In genomic region chr2:26351375-26352090, GRCh38 we compare ENCODE assay signal across 20 cellular contexts. TPM values are rescaled to one million over a fixed set of nuclear protein-coding genes. Genes with fewer than 3 reads are reported as not detected.
"Had no signal": no experiment of that assay in that cellular context is flagged by ENCODE, and none has a peak within 500 bp of the region (broad histone marks: within the 10 kb centered on the region; RNA-seq: fewer than 3 reads in every experiment).

No MANE protein-coding gene starts in this region.

- H3K9me3 Mint-ChIP-seq: activated naive CD4-positive, alpha-beta T cell treated with anti-CD3 and anti-CD28 coated beads, Interleukin-2, amount 50 U/mL, for 72 hours; natural killer cell treated with Interleukin-12 subunit alpha and Interleukin-12 subunit beta and Interleukin-15 and Interleukin-18, amount 100 ng/mL, for 72 hours had no signal

- ATAC-seq: activated CD4-positive, CD25-positive, alpha-beta regulatory T cell treated with anti-CD3 and anti-CD28 coated beads, Interleukin-2, amount 50 U/mL, for 24 hours; activated naive CD4-positive, alpha-beta T cell treated with anti-CD3 and anti-CD28 coated beads, Interleukin-2, amount 50 U/mL, for 72 hours; gastrocnemius medialis; natural killer cell treated with Interleukin-12 subunit alpha and Interleukin-12 subunit beta and Interleukin-15 and Interleukin-18, amount 100 ng/mL, for 72 hours; psoas muscle had no signal

- DNase-seq: activated CD8-positive, alpha-beta memory T cell treated with anti-CD3 and anti-CD28 coated beads, Interleukin-2, amount 50 U/mL, for 48 hours; activated effector memory CD4-positive, alpha-beta T cell treated with anti-CD3 and anti-CD28 coated beads, Interleukin-2, amount 50 U/mL, for 16 hours; activated T-cell treated with anti-CD3 and anti-CD28 coated beads, Interleukin-2, amount 50 U/mL, for 48 hours; cerebellar nuclear complex; esophagus squamous epithelium; gastrocnemius medialis; head of caudate nucleus; ovary; psoas muscle; stimulated activated CD4-positive, alpha-beta T cell treated with anti-CD3 and anti-CD28 coated beads, Interleukin-12 subunit alpha, Interleukin-12 subunit beta, amount 100 ng/mL, for 4 hours; stimulated activated CD4-positive, alpha-beta T cell treated with anti-CD3 and anti-CD28 coated beads, Interleukin-4, amount 100 ng/mL, for 4 hours; SW 1271; T-helper 2 cell; transverse colon; uterus had no signal

- H3K27ac Mint-ChIP-seq: activated naive CD4-positive, alpha-beta T cell treated with anti-CD3 and anti-CD28 coated beads, Interleukin-2, amount 50 U/mL, for 72 hours; natural killer cell treated with Interleukin-12 subunit alpha and Interleukin-12 subunit beta and Interleukin-15 and Interleukin-18, amount 100 ng/mL, for 72 hours had no signal

- H3K4me3 Mint-ChIP-seq: natural killer cell treated with Interleukin-12 subunit alpha and Interleukin-12 subunit beta and Interleukin-15 and Interleukin-18, amount 100 ng/mL, for 72 hours had no signal

- H3K27me3 Mint-ChIP-seq: natural killer cell treated with Interleukin-12 subunit alpha and Interleukin-12 subunit beta and Interleukin-15 and Interleukin-18, amount 100 ng/mL, for 72 hours had no signal

RNA-seq across cellular contexts. Expression of gene ADGRF3, which starts 4.9 kb away (rescaled TPM):
- total RNA-seq: gastrocnemius medialis, right atrium auricular region, transverse colon had no signal

RNA-seq across cellular contexts. Expression of gene DRC1, which starts 50.2 kb away (rescaled TPM):
- total RNA-seq: activated CD8-positive, alpha-beta memory T cell treated with anti-CD3 and anti-CD28 coated beads for 36 hours; activated naive CD4-positive, alpha-beta T cell treated with anti-CD3 and anti-CD28 coated beads, Interleukin-2, amount 50 U/mL, for 72 hours; esophagus squamous epithelium; gastrocnemius medialis; natural killer cell treated with Interleukin-12 subunit alpha and Interleukin-12 subunit beta and Interleukin-15 and Interleukin-18, amount 100 ng/mL, for 72 hours; right atrium auricular region; transverse colon had no signal
